12 cellular contexts compared by ENCODE assay signal in genomic region chr19:2054763-2055162, GRCh38. TPM values are rescaled to one million over a fixed set of nuclear protein-coding genes. Genes with fewer than 3 reads are reported as not detected.
DNase-seq lines count a peak whose midpoint lies in the region; ATAC-seq and TF ChIP-seq lines count a peak whose summit lies in the region.
"Had no signal": no experiment of that assay in that cellular context is flagged by ENCODE, and none has a peak within 500 bp of the region (broad histone marks: within the 10 kb centered on the region; RNA-seq: fewer than 3 reads in every experiment).

No MANE protein-coding gene starts in this region.

- TF ChIP-seq CTCF in CD4-positive, alpha-beta T cell (IDR thresholded peaks at IDR 0.05): no peak
- TF ChIP-seq CTCF in brain (conservative IDR thresholded peaks at IDR 0.05): no peak
- TF ChIP-seq CTCF in osteoblast (IDR thresholded peaks at IDR 0.05; ENCODE audit: extremely low read depth, low read depth, low read length): no peak

- POLR2A ChIA-PET in CD4-positive, alpha-beta T cell (lab: Charles Lee): interaction anchor here (1.3 kb wide), 1 partner anchor 30 kb away, joined by 3 read pairs; no protein-coding TSS in a partner anchor

- CTCF ChIA-PET in CD4-positive, alpha-beta T cell (lab: Charles Lee): no interaction called here

- peaks cover 19% of the 10 kb centered on the region for H3K4me1 ChIP-seq in osteoblast (ENCODE audit: insufficient read depth, low read length)

- no peak for DNase-seq in CD4-positive, alpha-beta T cell
- DNase-seq in HT-29 (ENCODE audit: low spot score) (peak; percentile 47), osteoblast (ENCODE audit: insufficient read length, low spot score, missing footprints) (peak; percentile 65), NCI-H526 treated with DMSO at 0.1 percent for 48 hours (lab: John Stamatoyannopoulos, UW) (no peak), mucosa of gallbladder (ENCODE audit: low spot score) (no peak), NCI-H1092 (lab: John Stamatoyannopoulos, UW) (no peak)
- DNase-seq: central memory CD4-positive, alpha-beta T cell had no signal

- H3K36me3 ChIP-seq in osteoblast (ENCODE audit: insufficient read depth, low read length): no peaks in the 10 kb centered on the region
- H3K36me3 ChIP-seq: HAP-1, tibial artery had no signal

- no peak overlapping the region for H3K4me2 ChIP-seq in osteoblast (ENCODE audit: insufficient read depth, low read length)

- intact Hi-C loops in CD4-positive, alpha-beta T cell (cut with DNase I, micrococcal nuclease): loop anchor here (5.0 kb wide), 1 partner anchor 37 kb away; the partner anchor contains the start of gene BTBD2 (in 2 of the 2)

- peaks cover 4% of the 10 kb centered on the region for H3K36me3 Mint-ChIP-seq in CD4-positive, alpha-beta T cell (ENCODE audit: low read depth)
- H3K36me3 Mint-ChIP-seq in brain: no peaks in the 10 kb centered on the region

- no peaks in the 10 kb centered on the region for H3K9me3 ChIP-seq in CD4-positive, alpha-beta T cell (ENCODE audit: control insufficient read depth, low read length)
- no peaks in the 10 kb centered on the region for H3K9me3 ChIP-seq in osteoblast (ENCODE audit: low read depth, low read length)
- H3K9me3 ChIP-seq: HAP-1, tibial artery had no signal

- H4K20me1 ChIP-seq in osteoblast (ENCODE audit: insufficient read depth, low read length): peaks cover 8% of the 10 kb centered on the region

- H3K27me3 Mint-ChIP-seq in CD4-positive, alpha-beta T cell: no peaks in the 10 kb centered on the region
- H3K27me3 Mint-ChIP-seq in brain: no peaks in the 10 kb centered on the region

- peak overlapping the region; percentile 70 for H3K4me3 Mint-ChIP-seq in CD4-positive, alpha-beta T cell
- H3K4me3 Mint-ChIP-seq in brain: no peak overlapping the region

- no peak overlapping the region for H3K4me3 ChIP-seq in osteoblast (ENCODE audit: insufficient read depth, low read length)
- H3K4me3 ChIP-seq: HAP-1 had no signal

- peak overlapping the region; percentile 83 for H3K27ac Mint-ChIP-seq in CD4-positive, alpha-beta T cell
- H3K27ac Mint-ChIP-seq in brain: peak overlapping the region in 3 of 5 experiments; percentile 73 to 81 (median 78)

- H3K9me3 Mint-ChIP-seq in CD4-positive, alpha-beta T cell: no peaks in the 10 kb centered on the region
- H3K9me3 Mint-ChIP-seq in brain: no peaks in the 10 kb centered on the region

- no peaks in the 10 kb centered on the region for H3K27me3 ChIP-seq in CD4-positive, alpha-beta T cell (ENCODE audit: control insufficient read depth, insufficient read depth, low read length)
- no peaks in the 10 kb centered on the region for H3K27me3 ChIP-seq in osteoblast (ENCODE audit: insufficient read depth, low read length)
- H3K27me3 ChIP-seq: tibial artery had no signal

- H3K27ac ChIP-seq in CD4-positive, alpha-beta T cell (ENCODE audit: low read depth, low read length): peak overlapping the region; percentile 10
- H3K27ac ChIP-seq in osteoblast (ENCODE audit: low read depth, low read length): no peak overlapping the region
- H3K27ac ChIP-seq: HL-60 had no signal

- no peak overlapping the region for H2AFZ ChIP-seq in osteoblast (ENCODE audit: low read length)

- ATAC-seq in CD4-positive, alpha-beta T cell (ENCODE audit: poor library complexity): no peak
- ATAC-seq in GM18502 (IDR thresholded peaks at IDR 0.05; ENCODE audit: poor library complexity, unreplicated experiment): no peak

- H3K79me2 ChIP-seq in osteoblast (ENCODE audit: insufficient read depth, low read length): peaks cover 11% of the 10 kb centered on the region

- peaks cover 49% of the 10 kb centered on the region for H3K4me1 Mint-ChIP-seq in CD4-positive, alpha-beta T cell (ENCODE audit: low read depth)
- H3K4me1 Mint-ChIP-seq in brain: peaks cover 41% of the 10 kb centered on the region

RNA-seq across cellular contexts. Expression of gene MKNK2, which starts 3.7 kb away (rescaled TPM):
- total RNA-seq in CD4-positive, alpha-beta T cell: 100 to 1,000 TPM; 325 to 347 TPM
- total RNA-seq in HT-29 (2014; rRNA removed; shearing (Covaris generic)): 212 and 223 TPM in 2 replicates
- 64.7 TPM for polyA plus RNA-seq in brain (ENCODE audit: insufficient read depth, low read depth, low replicate concordance)
- total RNA-seq in osteoblast (82.5 and 84.6 TPM in 2 replicates), mucosa of gallbladder (246 TPM)

RNA-seq across cellular contexts. Expression of gene BTBD2, which starts 39.2 kb away (rescaled TPM):
- 10 to 100 TPM; 44.4 to 44.9 TPM for total RNA-seq in CD4-positive, alpha-beta T cell
- total RNA-seq in HT-29 (2014; rRNA removed; shearing (Covaris generic)): 43.3 and 56.4 TPM in 2 replicates
- 195 TPM for polyA plus RNA-seq in brain (ENCODE audit: insufficient read depth, low read depth, low replicate concordance)
- total RNA-seq in osteoblast (57.5 and 57.8 TPM in 2 replicates), mucosa of gallbladder (92.2 TPM)

RNA-seq across cellular contexts. Expression of gene MOB3A, which starts 41.4 kb away (rescaled TPM):
- total RNA-seq in CD4-positive, alpha-beta T cell: 10 to 100 TPM; 96.4 to 97.3 TPM
- 7.7 and 9.2 TPM in 2 replicates for total RNA-seq in HT-29 (2014; rRNA removed; shearing (Covaris generic))
- polyA plus RNA-seq in brain (ENCODE audit: insufficient read depth, low read depth, low replicate concordance): 40.1 TPM
- total RNA-seq in osteoblast (34.0 and 35.1 TPM in 2 replicates), mucosa of gallbladder (59.0 TPM)

RNA-seq across cellular contexts. Expression of gene IZUMO4, which starts 42.0 kb away (rescaled TPM):
- 10 to 100 TPM; 17.4 to 17.9 TPM for total RNA-seq in CD4-positive, alpha-beta T cell
- 2.7 and 5.3 TPM in 2 replicates for total RNA-seq in HT-29 (2014; rRNA removed; shearing (Covaris generic))
- 11.8 TPM for polyA plus RNA-seq in brain (ENCODE audit: insufficient read depth, low read depth, low replicate concordance)
- total RNA-seq in osteoblast (0.36 and 2.4 TPM in 2 replicates), mucosa of gallbladder (11.5 TPM)

Comparison
In these comparisons a context has a peak if more than half of its experiments do, and no peak if none do; other contexts are left out.
1. DNase-seq: peak in HT-29 (single experiment) and osteoblast (single experiment); none in CD4-positive, alpha-beta T cell (0 of 10), NCI-H526 treated with DMSO at 0.1 percent for 48 hours (single experiment), mucosa of gallbladder (single experiment) and NCI-H1092 (single experiment).